2 cellular contexts compared by ENCODE assay signal in genomic region chr9:132973166-132973565, GRCh38.
TF ChIP-seq lines count a peak whose summit lies in the region.

No MANE protein-coding gene starts in this region.

TF ChIP-seq in HCT116, 20 proteins besides CTCF, POLR2A, EP300 and RAD21:
- TF ChIP-seq YY1 (IDR thresholded peaks at IDR 0.05; ENCODE audit: extremely low read depth, insufficient replicate concordance, low read depth, low read length) (no peak), REST (IDR thresholded peaks at IDR 0.05; ENCODE audit: low read depth) (no peak), POLR2AphosphoS5 (IDR thresholded peaks at IDR 0.05; ENCODE audit: low read depth, low read length) (no peak), JUND (IDR thresholded peaks at IDR 0.05) (no peak), ATF3 (IDR thresholded peaks at IDR 0.05) (no peak), FOSL1 (IDR thresholded peaks at IDR 0.05; ENCODE audit: low read depth) (no peak), ZFX (IDR thresholded peaks at IDR 0.05) (no peak), SP1 (IDR thresholded peaks at IDR 0.05; ENCODE audit: low read depth) (no peak)

TF ChIP-seq in H1, 55 proteins besides CTCF, POLR2A, EP300 and RAD21:
- TF ChIP-seq TEAD4 (IDR thresholded peaks at IDR 0.05; ENCODE audit: low read depth, low read length) (no peak), USF2 (IDR thresholded peaks at IDR 0.05; ENCODE audit: low read length) (no peak), ZNF274 (IDR thresholded peaks at IDR 0.05; ENCODE audit: borderline replicate concordance, extremely low read depth, low read length) (no peak)
TF ChIP-seq in H1: peak in this region for 0.
